Comparison of ENCODE assay signal across 21 cellular contexts in genomic region chr1:84330125-84330984, GRCh38.
"Had no signal": no experiment of that assay in that cellular context is flagged by ENCODE, and none has a peak within 500 bp of the region (broad histone marks: within the 10 kb centered on the region; RNA-seq: fewer than 3 reads in every experiment).

No MANE protein-coding gene starts in this region.

- H3K27ac ChIP-seq: epithelial cell of prostate, esophagus muscularis mucosa, gastroesophageal sphincter, left ventricle myocardium inferior, neutrophil, right atrium auricular region, sigmoid colon, skin epidermis, testis, transverse colon had no signal

- H3K36me3 ChIP-seq: esophagus muscularis mucosa, gastroesophageal sphincter, left ventricle myocardium inferior, neutrophil, right atrium auricular region, sigmoid colon, transverse colon had no signal

- DNase-seq: effector memory CD8-positive, alpha-beta T cell; foreskin fibroblast; glutamatergic neuron; islet precursor cell; left ventricle myocardium inferior; naive thymus-derived CD4-positive, alpha-beta T cell; nephron progenitor cell; posterior cingulate gyrus; sigmoid colon; stimulated activated CD4-positive, alpha-beta T cell treated with anti-CD3 and anti-CD28 coated beads, Interleukin-2, amount 100 ng/mL, for 24 hours; stimulated activated CD4-positive, alpha-beta T cell treated with anti-CD3 and anti-CD28 coated beads, Interleukin-4, amount 100 ng/mL, for 4 hours; stimulated activated naive B cell treated with anti-CD40 and anti-IgM and Interleukin-4, amounts not matched to agents 10 μg/mL and 1 μg/mL and 100 μg/mL, for 72 hours; stimulated activated naive CD8-positive, alpha-beta T cell treated with anti-CD3 and anti-CD28 coated beads, Interleukin-15, amount 100 ng/mL, for 72 hours; testis; transverse colon had no signal

- ATAC-seq: effector memory CD8-positive, alpha-beta T cell; gastroesophageal sphincter; naive thymus-derived CD4-positive, alpha-beta T cell; stimulated activated naive B cell treated with anti-CD40 and anti-IgM and Interleukin-4, amounts not matched to agents 10 μg/mL and 1 μg/mL and 100 μg/mL, for 72 hours; stimulated activated naive CD8-positive, alpha-beta T cell treated with anti-CD3 and anti-CD28 coated beads, Interleukin-15, amount 100 ng/mL, for 72 hours had no signal

- H3K27me3 ChIP-seq: esophagus muscularis mucosa, gastroesophageal sphincter, neutrophil, right atrium auricular region, sigmoid colon, testis, transverse colon had no signal

- H3K9me3 ChIP-seq: neutrophil, testis had no signal

- H3K4me1 ChIP-seq: esophagus muscularis mucosa, gastroesophageal sphincter, left ventricle myocardium inferior, right atrium auricular region, sigmoid colon, testis, transverse colon had no signal

- H3K4me3 ChIP-seq: esophagus muscularis mucosa, gastroesophageal sphincter, left ventricle myocardium inferior, right atrium auricular region, sigmoid colon, skin epidermis, testis, transverse colon had no signal
